ENCODE assay signal across 12 cellular contexts in the genomic region with DNA sequence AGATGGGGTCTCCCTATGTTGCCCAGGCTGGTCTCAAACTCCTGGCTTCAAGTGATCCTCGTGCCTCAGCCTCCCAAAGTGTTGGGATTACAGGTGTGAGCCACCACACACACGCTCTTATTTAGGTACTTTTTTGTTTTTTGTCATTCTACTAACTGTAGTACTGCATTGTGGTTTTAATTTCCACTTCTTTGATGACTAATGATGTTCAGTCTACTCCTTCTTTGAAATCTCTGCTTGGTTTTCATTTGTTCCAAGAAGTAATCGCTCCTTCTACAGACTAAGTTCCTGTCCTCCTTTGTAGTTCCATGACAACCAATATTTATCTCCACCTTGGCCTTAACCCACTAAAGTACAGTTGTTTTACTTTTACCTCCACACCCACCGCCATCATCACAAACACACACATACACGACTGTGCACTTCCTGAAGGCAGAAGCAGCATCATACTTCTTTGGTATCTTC. TPM values are rescaled to one million over a fixed set of nuclear protein-coding genes. Genes with fewer than 3 reads are reported as not detected.
A peak's percentile ranks its signal among the peaks of the same experiment; 100 is the strongest.
DNase-seq lines count a peak whose midpoint lies in the region.
"Had no signal": no experiment of that assay in that cellular context is flagged by ENCODE, and none has a peak within 500 bp of the region (broad histone marks: within the 10 kb centered on the region; RNA-seq: fewer than 3 reads in every experiment).

No MANE protein-coding gene starts in this region.

- H3K23ac ChIP-seq in mesenchymal stem cell (ENCODE audit: low read length in 2 of 2), result no peak overlapping the region

- H3K79me1 ChIP-seq in mesenchymal stem cell (replicated peaks; ENCODE audit: low read length, poor library complexity, severe bottlenecking), result no peaks in the 10 kb centered on the region

- no peaks in the 10 kb centered on the region for H3K36me3 ChIP-seq in mesenchymal stem cell (ENCODE audit: control insufficient read depth in 1 of 2, insufficient read depth in 2 of 2, low read depth in 1 of 2, low read length in 2 of 2)
- H3K36me3 ChIP-seq in MG63, result no peaks in the 10 kb centered on the region

- H4K8ac ChIP-seq in mesenchymal stem cell (ENCODE audit: low read length), result no peak overlapping the region

- H3K27me3 ChIP-seq in mesenchymal stem cell (ENCODE audit: control insufficient read depth in 1 of 2, insufficient read depth in 1 of 2, low read length in 2 of 2), result peaks cover 2 to 8% of the 10 kb centered on the region in 2 experiments
- no peaks in the 10 kb centered on the region for H3K27me3 ChIP-seq in MG63

- no peak overlapping the region for H3K14ac ChIP-seq in mesenchymal stem cell (ENCODE audit: low read length in 2 of 2)

- H3K4me2 ChIP-seq in mesenchymal stem cell (ENCODE audit: low read length, poor library complexity, severe bottlenecking), result no peak overlapping the region

- H3K27ac ChIP-seq in mesenchymal stem cell (ENCODE audit: low read length, poor library complexity, severe bottlenecking), result no peak overlapping the region
- no peak overlapping the region for H3K27ac ChIP-seq in caudate nucleus (ENCODE audit: low read depth, low read length)
- H3K27ac ChIP-seq: parathyroid adenoma, VCaP had no signal

- WGBS in mesenchymal stem cell, result 83% methylated on average over 4 of the region's 5 CpGs

- peaks cover 8% of the 10 kb centered on the region for H3K4me1 ChIP-seq in mesenchymal stem cell (ENCODE audit: control insufficient read depth, insufficient read depth, low read depth, low read length)
- H3K4me1 ChIP-seq: parathyroid adenoma had no signal

- no peak overlapping the region for H3K4me3 ChIP-seq in mesenchymal stem cell (ENCODE audit: insufficient read depth in 1 of 2, low read depth in 1 of 2, low read length in 2 of 2)
- no peak overlapping the region for H3K4me3 ChIP-seq in MG63

- H2BK15ac ChIP-seq in mesenchymal stem cell (ENCODE audit: low read depth, poor library complexity, severe bottlenecking), result no peak overlapping the region

- peak overlapping the region; percentile 65 for H3K9ac ChIP-seq in mesenchymal stem cell (ENCODE audit: low read length)
- H3K9ac ChIP-seq: parathyroid adenoma had no signal

- peak; percentile 40 for DNase-seq in stimulated activated CD4-positive, alpha-beta T cell treated with anti-CD3 and anti-CD28 coated beads, Interleukin-2, amount 100 ng/mL, for 4 hours (ENCODE audit: low read depth)
- no peak for DNase-seq in stimulated activated CD4-positive, alpha-beta T cell treated with anti-CD3 and anti-CD28 coated beads, Interleukin-4, amount 100 ng/mL, for 24 hours
- DNase-seq in activated T-helper 9 cell treated with anti-CD3 and anti-CD28 coated beads, Interleukin-2, amount 50 U/mL, for 16 hours (ENCODE audit: low read depth), result peak; percentile 14
- DNase-seq in mesenchymal stem cell (no peak), caudate nucleus (lab: John Stamatoyannopoulos, UW) (no peak), NCI-H187 treated with DMSO at 0.1 percent for 48 hours (lab: John Stamatoyannopoulos, UW) (no peak), SW480 (ENCODE audit: low spot score) (no peak), MG63 (no peak)
- DNase-seq: NCI-H2171 had no signal

- no peak overlapping the region for H3K4ac ChIP-seq in mesenchymal stem cell (ENCODE audit: low read depth in 1 of 2, low read length in 2 of 2)

- H2AK5ac ChIP-seq in mesenchymal stem cell (ENCODE audit: low read length, severe bottlenecking), result no peak overlapping the region

- H2BK12ac ChIP-seq in mesenchymal stem cell (ENCODE audit: low read length in 2 of 2), result no peak overlapping the region

- H3K18ac ChIP-seq in mesenchymal stem cell (ENCODE audit: low read depth in 1 of 2, low read length in 2 of 2), result no peak overlapping the region

- no peak overlapping the region for H2BK120ac ChIP-seq in mesenchymal stem cell (ENCODE audit: low read depth, low read length)

- H2BK5ac ChIP-seq in mesenchymal stem cell (ENCODE audit: low read depth, low read length, poor library complexity, severe bottlenecking), result no peak overlapping the region

- H2AFZ ChIP-seq in mesenchymal stem cell (ENCODE audit: low read depth, low read length), result peak overlapping the region; percentile 36

- H3K9me3 ChIP-seq in mesenchymal stem cell (ENCODE audit: control insufficient read depth, low read length) (no peaks in the 10 kb centered on the region), MG63 (no peaks in the 10 kb centered on the region)

- no peak overlapping the region for H4K91ac ChIP-seq in mesenchymal stem cell (ENCODE audit: low read length)

RNA-seq across cellular contexts. Expression of gene DLEC1, which starts 0.5 kb away (rescaled TPM):
- 0.01 TPM for polyA plus RNA-seq in mesenchymal stem cell (2013, experiment 1 of 2)
- 0.01 TPM for polyA plus RNA-seq in mesenchymal stem cell (2013, experiment 2 of 2)
- not detected in 2 replicates for total RNA-seq in MG63 (2014; rRNA removed; shearing (Covaris generic); ENCODE audit: low replicate concordance)
- total RNA-seq: epithelial cell of proximal tubule had no signal

RNA-seq across cellular contexts. Expression of gene PLCD1, which starts 9.0 kb away (rescaled TPM):
- 16.1 TPM for polyA plus RNA-seq in mesenchymal stem cell (2013, experiment 1 of 2)
- polyA plus RNA-seq in mesenchymal stem cell (2013, experiment 2 of 2), result 16.2 TPM
- total RNA-seq in MG63 (2014; rRNA removed; shearing (Covaris generic); ENCODE audit: low replicate concordance), result 0.13 TPM in 1 of 2 replicates, not detected in the other

RNA-seq across cellular contexts. Expression of gene VILL, which starts 47.9 kb away (rescaled TPM):
- 0.98 TPM for polyA plus RNA-seq in mesenchymal stem cell (2013, experiment 1 of 2)
- 1.0 TPM for polyA plus RNA-seq in mesenchymal stem cell (2013, experiment 2 of 2)
- 0.15 and 4.4 TPM in 2 replicates for total RNA-seq in MG63 (2014; rRNA removed; shearing (Covaris generic); ENCODE audit: low replicate concordance)

Comparison
In these comparisons a context has a peak if more than half of its experiments do, and no peak if none do; other contexts are left out.
1. DNase-seq: peak in stimulated activated CD4-positive, alpha-beta T cell treated with anti-CD3 and anti-CD28 coated beads, Interleukin-2, amount 100 ng/mL, for 4 hours (single experiment) and activated T-helper 9 cell treated with anti-CD3 and anti-CD28 coated beads, Interleukin-2, amount 50 U/mL, for 16 hours (single experiment); none in stimulated activated CD4-positive, alpha-beta T cell treated with anti-CD3 and anti-CD28 coated beads, Interleukin-4, amount 100 ng/mL, for 24 hours (single experiment), mesenchymal stem cell (single experiment), caudate nucleus (0 of 61), NCI-H187 treated with DMSO at 0.1 percent for 48 hours (single experiment), SW480 (single experiment) and MG63 (single experiment).